Comparison of ENCODE assay signal across 1 cellular context in the genomic region with DNA sequence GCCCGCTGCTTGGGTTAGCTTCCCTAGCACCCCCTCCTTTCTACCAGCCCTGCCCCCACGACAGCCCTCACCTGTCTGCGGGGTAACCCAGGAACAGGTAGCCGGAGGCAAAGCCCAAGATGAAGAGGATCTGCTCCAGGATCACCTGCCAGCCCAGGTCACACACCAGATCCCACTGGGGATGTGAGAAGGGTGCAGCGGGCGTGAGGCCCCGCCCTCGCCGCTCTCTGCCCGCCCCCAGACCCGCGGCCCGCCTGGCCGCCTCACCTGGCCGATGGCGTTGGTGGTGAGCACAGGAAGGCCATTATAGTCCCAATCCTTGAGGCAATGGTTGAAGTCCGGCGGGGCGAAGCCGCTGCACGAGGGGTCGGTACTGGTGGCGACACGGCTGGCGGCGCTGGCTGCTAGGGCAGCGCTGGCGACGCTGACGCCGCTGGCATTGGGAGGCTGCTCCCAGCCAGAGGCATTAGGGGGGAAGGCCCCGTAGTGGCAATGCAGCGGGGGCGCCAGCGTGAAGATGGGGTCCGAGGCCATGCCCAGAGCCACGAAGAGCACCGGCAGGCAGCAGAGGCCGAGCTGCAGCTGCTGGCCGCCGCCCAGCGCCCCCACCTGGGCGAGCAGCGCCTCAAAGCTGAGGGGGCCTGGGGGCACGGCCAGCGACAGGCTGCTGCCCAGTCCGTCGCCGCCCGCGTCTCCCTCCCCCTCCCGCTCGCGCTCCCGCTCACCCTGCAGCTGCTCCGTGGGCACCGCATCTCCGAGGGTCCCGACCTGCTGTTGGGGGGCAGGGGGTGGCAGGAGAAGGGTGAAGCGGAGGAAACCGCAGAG.
TF ChIP-seq lines count a peak whose summit lies in the region.

No MANE protein-coding gene starts in this region.

TF ChIP-seq in H1, 55 proteins besides CTCF, POLR2A, EP300 and RAD21:
- TF ChIP-seq RBBP5 (IDR thresholded peaks at IDR 0.05; ENCODE audit: borderline replicate concordance, low read depth, low read length), result no peak
- TF ChIP-seq CHD1 (IDR thresholded peaks at IDR 0.05; ENCODE audit: low read depth, low read length), result no peak
- TF ChIP-seq JUND (IDR thresholded peaks at IDR 0.05; ENCODE audit: low read length), result no peak
- no peak for TF ChIP-seq SP1 (IDR thresholded peaks at IDR 0.05; ENCODE audit: low read depth, low read length)
- no peak for TF ChIP-seq BACH1 (IDR thresholded peaks at IDR 0.05; ENCODE audit: low read length)
- peak; percentile 81 for TF ChIP-seq ASH2L (IDR thresholded peaks at IDR 0.05; ENCODE audit: low read length)
- no peak for TF ChIP-seq YY1 (IDR thresholded peaks at IDR 0.05; ENCODE audit: low read depth, low read length)
- no peak for TF ChIP-seq CEBPB (IDR thresholded peaks at IDR 0.05; ENCODE audit: low read depth, low read length)
- TF ChIP-seq EZH2 (IDR thresholded peaks at IDR 0.05; ENCODE audit: low read depth, low read length, severe bottlenecking), result peak; percentile 42
- TF ChIP-seq, protein P1, sequence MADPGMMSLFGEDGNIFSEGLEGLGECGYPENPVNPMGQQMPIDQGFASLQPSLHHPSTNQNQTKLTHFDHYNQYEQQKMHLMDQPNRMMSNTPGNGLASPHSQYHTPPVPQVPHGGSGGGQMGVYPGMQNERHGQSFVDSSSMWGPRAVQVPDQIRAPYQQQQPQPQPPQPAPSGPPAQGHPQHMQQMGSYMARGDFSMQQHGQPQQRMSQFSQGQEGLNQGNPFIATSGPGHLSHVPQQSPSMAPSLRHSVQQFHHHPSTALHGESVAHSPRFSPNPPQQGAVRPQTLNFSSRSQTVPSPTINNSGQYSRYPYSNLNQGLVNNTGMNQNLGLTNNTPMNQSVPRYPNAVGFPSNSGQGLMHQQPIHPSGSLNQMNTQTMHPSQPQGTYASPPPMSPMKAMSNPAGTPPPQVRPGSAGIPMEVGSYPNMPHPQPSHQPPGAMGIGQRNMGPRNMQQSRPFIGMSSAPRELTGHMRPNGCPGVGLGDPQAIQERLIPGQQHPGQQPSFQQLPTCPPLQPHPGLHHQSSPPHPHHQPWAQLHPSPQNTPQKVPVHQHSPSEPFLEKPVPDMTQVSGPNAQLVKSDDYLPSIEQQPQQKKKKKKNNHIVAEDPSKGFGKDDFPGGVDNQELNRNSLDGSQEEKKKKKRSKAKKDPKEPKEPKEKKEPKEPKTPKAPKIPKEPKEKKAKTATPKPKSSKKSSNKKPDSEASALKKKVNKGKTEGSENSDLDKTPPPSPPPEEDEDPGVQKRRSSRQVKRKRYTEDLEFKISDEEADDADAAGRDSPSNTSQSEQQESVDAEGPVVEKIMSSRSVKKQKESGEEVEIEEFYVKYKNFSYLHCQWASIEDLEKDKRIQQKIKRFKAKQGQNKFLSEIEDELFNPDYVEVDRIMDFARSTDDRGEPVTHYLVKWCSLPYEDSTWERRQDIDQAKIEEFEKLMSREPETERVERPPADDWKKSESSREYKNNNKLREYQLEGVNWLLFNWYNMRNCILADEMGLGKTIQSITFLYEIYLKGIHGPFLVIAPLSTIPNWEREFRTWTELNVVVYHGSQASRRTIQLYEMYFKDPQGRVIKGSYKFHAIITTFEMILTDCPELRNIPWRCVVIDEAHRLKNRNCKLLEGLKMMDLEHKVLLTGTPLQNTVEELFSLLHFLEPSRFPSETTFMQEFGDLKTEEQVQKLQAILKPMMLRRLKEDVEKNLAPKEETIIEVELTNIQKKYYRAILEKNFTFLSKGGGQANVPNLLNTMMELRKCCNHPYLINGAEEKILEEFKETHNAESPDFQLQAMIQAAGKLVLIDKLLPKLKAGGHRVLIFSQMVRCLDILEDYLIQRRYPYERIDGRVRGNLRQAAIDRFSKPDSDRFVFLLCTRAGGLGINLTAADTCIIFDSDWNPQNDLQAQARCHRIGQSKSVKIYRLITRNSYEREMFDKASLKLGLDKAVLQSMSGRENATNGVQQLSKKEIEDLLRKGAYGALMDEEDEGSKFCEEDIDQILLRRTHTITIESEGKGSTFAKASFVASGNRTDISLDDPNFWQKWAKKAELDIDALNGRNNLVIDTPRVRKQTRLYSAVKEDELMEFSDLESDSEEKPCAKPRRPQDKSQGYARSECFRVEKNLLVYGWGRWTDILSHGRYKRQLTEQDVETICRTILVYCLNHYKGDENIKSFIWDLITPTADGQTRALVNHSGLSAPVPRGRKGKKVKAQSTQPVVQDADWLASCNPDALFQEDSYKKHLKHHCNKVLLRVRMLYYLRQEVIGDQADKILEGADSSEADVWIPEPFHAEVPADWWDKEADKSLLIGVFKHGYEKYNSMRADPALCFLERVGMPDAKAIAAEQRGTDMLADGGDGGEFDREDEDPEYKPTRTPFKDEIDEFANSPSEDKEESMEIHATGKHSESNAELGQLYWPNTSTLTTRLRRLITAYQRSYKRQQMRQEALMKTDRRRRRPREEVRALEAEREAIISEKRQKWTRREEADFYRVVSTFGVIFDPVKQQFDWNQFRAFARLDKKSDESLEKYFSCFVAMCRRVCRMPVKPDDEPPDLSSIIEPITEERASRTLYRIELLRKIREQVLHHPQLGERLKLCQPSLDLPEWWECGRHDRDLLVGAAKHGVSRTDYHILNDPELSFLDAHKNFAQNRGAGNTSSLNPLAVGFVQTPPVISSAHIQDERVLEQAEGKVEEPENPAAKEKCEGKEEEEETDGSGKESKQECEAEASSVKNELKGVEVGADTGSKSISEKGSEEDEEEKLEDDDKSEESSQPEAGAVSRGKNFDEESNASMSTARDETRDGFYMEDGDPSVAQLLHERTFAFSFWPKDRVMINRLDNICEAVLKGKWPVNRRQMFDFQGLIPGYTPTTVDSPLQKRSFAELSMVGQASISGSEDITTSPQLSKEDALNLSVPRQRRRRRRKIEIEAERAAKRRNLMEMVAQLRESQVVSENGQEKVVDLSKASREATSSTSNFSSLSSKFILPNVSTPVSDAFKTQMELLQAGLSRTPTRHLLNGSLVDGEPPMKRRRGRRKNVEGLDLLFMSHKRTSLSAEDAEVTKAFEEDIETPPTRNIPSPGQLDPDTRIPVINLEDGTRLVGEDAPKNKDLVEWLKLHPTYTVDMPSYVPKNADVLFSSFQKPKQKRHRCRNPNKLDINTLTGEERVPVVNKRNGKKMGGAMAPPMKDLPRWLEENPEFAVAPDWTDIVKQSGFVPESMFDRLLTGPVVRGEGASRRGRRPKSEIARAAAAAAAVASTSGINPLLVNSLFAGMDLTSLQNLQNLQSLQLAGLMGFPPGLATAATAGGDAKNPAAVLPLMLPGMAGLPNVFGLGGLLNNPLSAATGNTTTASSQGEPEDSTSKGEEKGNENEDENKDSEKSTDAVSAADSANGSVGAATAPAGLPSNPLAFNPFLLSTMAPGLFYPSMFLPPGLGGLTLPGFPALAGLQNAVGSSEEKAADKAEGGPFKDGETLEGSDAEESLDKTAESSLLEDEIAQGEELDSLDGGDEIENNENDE (IDR thresholded peaks at IDR 0.05; ENCODE audit: insufficient replicate concordance, low read length), result no peak
- no peak for TF ChIP-seq GTF2F1 (IDR thresholded peaks at IDR 0.05; ENCODE audit: borderline replicate concordance, low read depth, low read length)
- no peak for TF ChIP-seq RXRA (IDR thresholded peaks at IDR 0.05; ENCODE audit: insufficient read depth, low read depth, low read length)
- no peak for TF ChIP-seq KDM5A (IDR thresholded peaks at IDR 0.05; ENCODE audit: low read length)
- TF ChIP-seq KDM4A (IDR thresholded peaks at IDR 0.05; ENCODE audit: low read depth, low read length, severe bottlenecking), result peak; percentile 88
- no peak for TF ChIP-seq SIRT6 (IDR thresholded peaks at IDR 0.05; ENCODE audit: low read length)
- TF ChIP-seq CBX8 (IDR thresholded peaks at IDR 0.05; ENCODE audit: borderline replicate concordance, low read depth, low read length), result no peak
- no peak for TF ChIP-seq MAFK (IDR thresholded peaks at IDR 0.05; ENCODE audit: low read depth, low read length)
- TF ChIP-seq, protein P2, sequence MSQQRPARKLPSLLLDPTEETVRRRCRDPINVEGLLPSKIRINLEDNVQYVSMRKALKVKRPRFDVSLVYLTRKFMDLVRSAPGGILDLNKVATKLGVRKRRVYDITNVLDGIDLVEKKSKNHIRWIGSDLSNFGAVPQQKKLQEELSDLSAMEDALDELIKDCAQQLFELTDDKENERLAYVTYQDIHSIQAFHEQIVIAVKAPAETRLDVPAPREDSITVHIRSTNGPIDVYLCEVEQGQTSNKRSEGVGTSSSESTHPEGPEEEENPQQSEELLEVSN (IDR thresholded peaks at IDR 0.05), result peak; percentile 60
- no peak for TF ChIP-seq TEAD4 (IDR thresholded peaks at IDR 0.05; ENCODE audit: low read depth, low read length)
- no peak for TF ChIP-seq SIX5 (IDR thresholded peaks at IDR 0.05; ENCODE audit: low read depth, low read length)
- no peak for TF ChIP-seq PHF8 (conservative IDR thresholded peaks at IDR 0.05; ENCODE audit: low read depth, low read length)
- no peak for TF ChIP-seq SP2 (IDR thresholded peaks at IDR 0.05; ENCODE audit: low read length)
- TF ChIP-seq SIN3A (conservative IDR thresholded peaks at IDR 0.05 in 1 of 2, IDR thresholded peaks at IDR 0.05 in 1 of 2; ENCODE audit: low read depth in 1 of 2, low read length in 2 of 2), result no peak
- TF ChIP-seq, protein P3, sequence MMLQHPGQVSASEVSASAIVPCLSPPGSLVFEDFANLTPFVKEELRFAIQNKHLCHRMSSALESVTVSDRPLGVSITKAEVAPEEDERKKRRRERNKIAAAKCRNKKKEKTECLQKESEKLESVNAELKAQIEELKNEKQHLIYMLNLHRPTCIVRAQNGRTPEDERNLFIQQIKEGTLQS (IDR thresholded peaks at IDR 0.05; ENCODE audit: insufficient read depth, low read depth, low read length), result no peak
- no peak; the same call in 1 of the 2 replicates for TF ChIP-seq POLR2AphosphoS5 (IDR thresholded peaks at IDR 0.05; ENCODE audit: low read depth, low read length)
- no peak for TF ChIP-seq GABPA (IDR thresholded peaks at IDR 0.05; ENCODE audit: borderline replicate concordance, insufficient read depth, low read length)
- TF ChIP-seq TAF7 (optimal IDR thresholded peaks at IDR 0.05; ENCODE audit: borderline replicate concordance, low read depth, low read length), result no peak
- no peak for TF ChIP-seq JUN (IDR thresholded peaks at IDR 0.05; ENCODE audit: low read depth, low read length)
- no peak for TF ChIP-seq BRCA1 (IDR thresholded peaks at IDR 0.05; ENCODE audit: low read depth, low read length)
- TF ChIP-seq, protein P4, sequence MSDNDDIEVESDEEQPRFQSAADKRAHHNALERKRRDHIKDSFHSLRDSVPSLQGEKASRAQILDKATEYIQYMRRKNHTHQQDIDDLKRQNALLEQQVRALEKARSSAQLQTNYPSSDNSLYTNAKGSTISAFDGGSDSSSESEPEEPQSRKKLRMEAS (IDR thresholded peaks at IDR 0.05), result peak; percentile 56
- no peak for TF ChIP-seq TAF1 (IDR thresholded peaks at IDR 0.05; ENCODE audit: low read depth, low read length)
- no peak for TF ChIP-seq NANOG (IDR thresholded peaks at IDR 0.05; ENCODE audit: insufficient read depth, low read depth, low read length, poor library complexity, severe bottlenecking)
- no peak for TF ChIP-seq BCL11A (IDR thresholded peaks at IDR 0.05; ENCODE audit: low read depth in 2 of 2, low read length in 2 of 2)
- TF ChIP-seq TBP (IDR thresholded peaks at IDR 0.05; ENCODE audit: low read depth, low read length), result peak; percentile 45; the same call in 1 of the 2 replicates
- no peak for TF ChIP-seq POU5F1 (IDR thresholded peaks at IDR 0.05; ENCODE audit: low read depth, low read length)
- TF ChIP-seq SAP30 (IDR thresholded peaks at IDR 0.05; ENCODE audit: insufficient read depth, insufficient replicate concordance, low read length), result no peak
- 0 out of 2 replicates have a peak, but pooled peaks have one; percentile 21 for TF ChIP-seq CREB1 (IDR thresholded peaks at IDR 0.05)
TF ChIP-seq in H1: peak in this region for 7.
